ENCODE assay signal across 1 cellular context in genomic region chr14:75803768-75804167, GRCh38.
TF ChIP-seq lines count a peak whose summit lies in the region.

No MANE protein-coding gene starts in this region.

TF ChIP-seq in GM23338, 12 proteins besides CTCF, POLR2A, EP300 and RAD21:
- TF ChIP-seq ZNF114 (CRISPR knock-in tag; IDR thresholded peaks at IDR 0.05) (no peak), POLR2AphosphoS5 (IDR thresholded peaks at IDR 0.05; ENCODE audit: low read depth) (no peak), EZH2 (IDR thresholded peaks at IDR 0.05; ENCODE audit: low read depth, unreplicated experiment) (no peak), REST (IDR thresholded peaks at IDR 0.05; ENCODE audit: unreplicated experiment) (no peak), CREB1 (CRISPR knock-in tag; IDR thresholded peaks at IDR 0.05; ENCODE audit: low read depth) (no peak), NANOG (IDR thresholded peaks at IDR 0.05; ENCODE audit: borderline replicate concordance) (no peak), STAT1 (IDR thresholded peaks at IDR 0.05; ENCODE audit: unreplicated experiment) (no peak), ZNF462 (CRISPR knock-in tag; IDR thresholded peaks at IDR 0.05) (no peak), JUNB (IDR thresholded peaks at IDR 0.05; ENCODE audit: unreplicated experiment) (no peak), ZNF331 (CRISPR knock-in tag; IDR thresholded peaks at IDR 0.05; ENCODE audit: low read depth) (no peak), EZH2phosphoT487 (IDR thresholded peaks at IDR 0.05; ENCODE audit: unreplicated experiment) (no peak)
- TF ChIP-seq, protein P1, sequence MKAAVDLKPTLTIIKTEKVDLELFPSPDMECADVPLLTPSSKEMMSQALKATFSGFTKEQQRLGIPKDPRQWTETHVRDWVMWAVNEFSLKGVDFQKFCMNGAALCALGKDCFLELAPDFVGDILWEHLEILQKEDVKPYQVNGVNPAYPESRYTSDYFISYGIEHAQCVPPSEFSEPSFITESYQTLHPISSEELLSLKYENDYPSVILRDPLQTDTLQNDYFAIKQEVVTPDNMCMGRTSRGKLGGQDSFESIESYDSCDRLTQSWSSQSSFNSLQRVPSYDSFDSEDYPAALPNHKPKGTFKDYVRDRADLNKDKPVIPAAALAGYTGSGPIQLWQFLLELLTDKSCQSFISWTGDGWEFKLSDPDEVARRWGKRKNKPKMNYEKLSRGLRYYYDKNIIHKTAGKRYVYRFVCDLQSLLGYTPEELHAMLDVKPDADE (IDR thresholded peaks at IDR 0.05) = no peak
